Comparison of ENCODE assay signal across 1 cellular context in genomic region chr17:80198144-80198661, GRCh38.
TF ChIP-seq lines count a peak whose summit lies in the region.

No MANE protein-coding gene starts in this region.

TF ChIP-seq in IMR-90, 13 proteins besides CTCF, POLR2A, EP300 and RAD21:
- TF ChIP-seq, protein P1, sequence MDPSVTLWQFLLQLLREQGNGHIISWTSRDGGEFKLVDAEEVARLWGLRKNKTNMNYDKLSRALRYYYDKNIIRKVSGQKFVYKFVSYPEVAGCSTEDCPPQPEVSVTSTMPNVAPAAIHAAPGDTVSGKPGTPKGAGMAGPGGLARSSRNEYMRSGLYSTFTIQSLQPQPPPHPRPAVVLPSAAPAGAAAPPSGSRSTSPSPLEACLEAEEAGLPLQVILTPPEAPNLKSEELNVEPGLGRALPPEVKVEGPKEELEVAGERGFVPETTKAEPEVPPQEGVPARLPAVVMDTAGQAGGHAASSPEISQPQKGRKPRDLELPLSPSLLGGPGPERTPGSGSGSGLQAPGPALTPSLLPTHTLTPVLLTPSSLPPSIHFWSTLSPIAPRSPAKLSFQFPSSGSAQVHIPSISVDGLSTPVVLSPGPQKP (IDR thresholded peaks at IDR 0.05; ENCODE audit: borderline replicate concordance, low read depth, low read length), result no peak
- TF ChIP-seq SMC3 (IDR thresholded peaks at IDR 0.05; ENCODE audit: low read depth, low read length), result no peak
- TF ChIP-seq MAZ (IDR thresholded peaks at IDR 0.05; ENCODE audit: borderline replicate concordance, low read depth, low read length), result no peak
- TF ChIP-seq MAFK (IDR thresholded peaks at IDR 0.05; ENCODE audit: low read depth, low read length), result no peak
- TF ChIP-seq RCOR1 (IDR thresholded peaks at IDR 0.05; ENCODE audit: insufficient replicate concordance, low read length), result no peak
- TF ChIP-seq BHLHE40 (IDR thresholded peaks at IDR 0.05; ENCODE audit: low read depth, low read length), result no peak
- TF ChIP-seq NFE2L2 (IDR thresholded peaks at IDR 0.05; ENCODE audit: low read depth, low read length), result no peak
- no peak for TF ChIP-seq CHD1 (IDR thresholded peaks at IDR 0.05; ENCODE audit: low read depth, low read length)
- TF ChIP-seq USF2 (IDR thresholded peaks at IDR 0.05; ENCODE audit: low read depth, low read length), result no peak
- TF ChIP-seq CEBPB (IDR thresholded peaks at IDR 0.05; ENCODE audit: low read depth, low read length), result no peak
- TF ChIP-seq MXI1 (IDR thresholded peaks at IDR 0.05; ENCODE audit: borderline replicate concordance, low read depth, low read length), result no peak
- TF ChIP-seq FOS (IDR thresholded peaks at IDR 0.05; ENCODE audit: low read depth, low read length), result no peak
- TF ChIP-seq RFX5 (IDR thresholded peaks at IDR 0.05; ENCODE audit: low read depth, low read length), result no peak
